In the genomic region with DNA sequence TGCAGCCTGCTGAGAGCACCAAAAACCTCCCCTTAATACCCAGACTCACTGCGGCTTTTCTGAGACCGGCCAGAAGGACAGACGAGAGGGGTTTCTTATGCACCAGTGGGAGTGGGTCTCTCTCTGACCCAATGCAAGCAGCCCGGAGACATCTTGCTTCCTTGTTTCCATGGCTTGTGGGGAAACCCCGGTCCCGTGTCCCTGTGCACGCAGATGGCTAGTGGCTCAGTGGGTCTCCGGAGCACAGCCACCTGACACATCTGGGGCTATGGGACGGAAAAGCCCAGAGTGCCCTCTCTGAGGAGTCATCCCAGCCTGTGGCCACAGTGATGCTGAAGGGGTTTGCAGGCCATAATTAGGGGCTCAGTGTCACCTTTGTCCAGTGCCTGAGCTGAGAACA, we compare ENCODE assay signal across 18 cellular contexts.
A peak's percentile ranks its signal among the peaks of the same experiment; 100 is the strongest.
DNase-seq lines count a peak whose midpoint lies in the region; TF ChIP-seq lines count a peak whose summit lies in the region.
"Had no signal": no experiment of that assay in that cellular context is flagged by ENCODE, and none has a peak within 500 bp of the region (broad histone marks: within the 10 kb centered on the region; RNA-seq: fewer than 3 reads in every experiment).

No MANE protein-coding gene starts in this region.

- H2AFZ ChIP-seq in trophoblast cell (ENCODE audit: insufficient read depth, low read length, poor library complexity) = no peak overlapping the region
- H2AFZ ChIP-seq in mesenchymal stem cell (ENCODE audit: low read depth, low read length) = no peak overlapping the region
- H2AFZ ChIP-seq: GM23248 had no signal

- H3K9me3 ChIP-seq in trophoblast cell (ENCODE audit: insufficient read depth, low read depth, low read length) = no peaks in the 10 kb centered on the region
- H3K9me3 ChIP-seq in mesenchymal stem cell (ENCODE audit: control insufficient read depth, low read length) = no peaks in the 10 kb centered on the region
- H3K9me3 ChIP-seq: BE2C had no signal

- H3K27me3 Mint-ChIP-seq in CD14-positive monocyte (ENCODE audit: low read depth in 3 of 3) = peaks cover 0 to 7% (median 3%) of the 10 kb centered on the region in 3 donors
- peaks cover 11% of the 10 kb centered on the region for H3K27me3 Mint-ChIP-seq in dendritic cell treated with granulocyte-macrophage colony-stimulating factor and Interleukin-4, amounts not matched to agents 40 ng/mL and 50 ng/mL, for 4 days
- H3K27me3 Mint-ChIP-seq in activated T-helper 1 cell treated with anti-CD3 and anti-CD28 coated beads, Interleukin-12 subunit alpha, Interleukin-12 subunit beta, Interleukin-2, Interleukin-4 antibody, amounts not matched to agents 30 ng/mL and 10 ng/mL and 1 ng/mL, durations not matched to agents 14 hours and 24 hours and 36 hours (ENCODE audit: insufficient read depth) = peaks cover 7% of the 10 kb centered on the region

- H2BK120ac ChIP-seq in trophoblast cell (ENCODE audit: insufficient read depth, low read length, poor library complexity) (no peak overlapping the region), mesenchymal stem cell (ENCODE audit: low read depth, low read length) (no peak overlapping the region)

- H3K4me3 Mint-ChIP-seq in CD14-positive monocyte = peak overlapping the region in 1 of 2 donors; percentile 35
- no peak overlapping the region for H3K4me3 Mint-ChIP-seq in dendritic cell treated with granulocyte-macrophage colony-stimulating factor and Interleukin-4, amounts not matched to agents 40 ng/mL and 50 ng/mL, for 4 days
- H3K4me3 Mint-ChIP-seq in activated T-helper 1 cell treated with anti-CD3 and anti-CD28 coated beads, Interleukin-12 subunit alpha, Interleukin-12 subunit beta, Interleukin-2, Interleukin-4 antibody, amounts not matched to agents 30 ng/mL and 10 ng/mL and 1 ng/mL, durations not matched to agents 14 hours and 24 hours and 36 hours = no peak overlapping the region
- H3K4me3 Mint-ChIP-seq: CD8-positive, alpha-beta T cell; HFFc6 had no signal

- no peak for TF ChIP-seq CTCF in CD14-positive monocyte (IDR thresholded peaks at IDR 0.05)

- H3K79me1 ChIP-seq in trophoblast cell (ENCODE audit: low read length) (no peaks in the 10 kb centered on the region), mesenchymal stem cell (replicated peaks; ENCODE audit: low read length, poor library complexity, severe bottlenecking) (no peaks in the 10 kb centered on the region)

- peaks cover 0 to 2% of the 10 kb centered on the region in 2 donors for H3K36me3 Mint-ChIP-seq in CD14-positive monocyte
- no peaks in the 10 kb centered on the region for H3K36me3 Mint-ChIP-seq in dendritic cell treated with granulocyte-macrophage colony-stimulating factor and Interleukin-4, amounts not matched to agents 40 ng/mL and 50 ng/mL, for 4 days (ENCODE audit: low read depth)
- no peaks in the 10 kb centered on the region for H3K36me3 Mint-ChIP-seq in activated T-helper 1 cell treated with anti-CD3 and anti-CD28 coated beads, Interleukin-12 subunit alpha, Interleukin-12 subunit beta, Interleukin-2, Interleukin-4 antibody, amounts not matched to agents 30 ng/mL and 10 ng/mL and 1 ng/mL, durations not matched to agents 14 hours and 24 hours and 36 hours (ENCODE audit: low read depth)
- H3K36me3 Mint-ChIP-seq: CD8-positive, alpha-beta T cell had no signal

- H2AK5ac ChIP-seq in trophoblast cell (ENCODE audit: low read length) (no peak overlapping the region), mesenchymal stem cell (ENCODE audit: low read length, severe bottlenecking) (no peak overlapping the region)

- H3K18ac ChIP-seq in trophoblast cell (ENCODE audit: low read length) (no peak overlapping the region), mesenchymal stem cell (ENCODE audit: low read depth in 1 of 2, low read length in 2 of 2) (no peak overlapping the region)

- H3K4me1 ChIP-seq in trophoblast cell (ENCODE audit: control insufficient read depth in 1 of 2, insufficient read depth in 2 of 2, low read length in 2 of 2) (no peaks in the 10 kb centered on the region), mesenchymal stem cell (ENCODE audit: control insufficient read depth, insufficient read depth, low read depth, low read length) (no peaks in the 10 kb centered on the region)

- H2BK5ac ChIP-seq in trophoblast cell (ENCODE audit: low read depth, low read length, poor library complexity) = no peak overlapping the region
- H2BK5ac ChIP-seq in mesenchymal stem cell (ENCODE audit: low read depth, low read length, poor library complexity, severe bottlenecking) = no peak overlapping the region

- no peak overlapping the region for H3K23ac ChIP-seq in trophoblast cell (ENCODE audit: low read length)
- H3K23ac ChIP-seq in mesenchymal stem cell (ENCODE audit: low read length in 2 of 2) = no peak overlapping the region

- no peak overlapping the region for H2BK12ac ChIP-seq in trophoblast cell (ENCODE audit: low read length)
- no peak overlapping the region for H2BK12ac ChIP-seq in mesenchymal stem cell (ENCODE audit: low read length in 2 of 2)

- intact Hi-C loops in CD14-positive monocyte (cut with micrococcal nuclease) = no loop called here
- intact Hi-C loops in dendritic cell treated with granulocyte-macrophage colony-stimulating factor and Interleukin-4, amounts not matched to agents 40 ng/mL and 50 ng/mL, for 4 days (cut with micrococcal nuclease) = loop anchor here (5.0 to 10.0 kb wide), 3 partner anchors 44 to 234 kb away; no protein-coding TSS in a partner anchor
- intact Hi-C loops in activated T-helper 1 cell treated with anti-CD3 and anti-CD28 coated beads, Interleukin-12 subunit alpha, Interleukin-12 subunit beta, Interleukin-2, Interleukin-4 antibody, amounts not matched to agents 30 ng/mL and 10 ng/mL and 1 ng/mL, durations not matched to agents 14 hours and 24 hours and 36 hours (cut with micrococcal nuclease) = no loop called here

- no peaks in the 10 kb centered on the region for H3K27me3 ChIP-seq in trophoblast cell (ENCODE audit: insufficient read depth, low read length)
- H3K27me3 ChIP-seq in mesenchymal stem cell (ENCODE audit: control insufficient read depth in 1 of 2, insufficient read depth in 1 of 2, low read length in 2 of 2) = peaks cover 0 to 78% of the 10 kb centered on the region in 2 experiments
- H3K27me3 ChIP-seq: BE2C had no signal

- DNase-seq in CD14-positive monocyte (ENCODE audit: low spot score) = peak; percentile 59
- peak; percentile 9 to 11 for DNase-seq in trophoblast cell
- no peak for DNase-seq in NCI-H524 treated with DMSO at 0.1 percent for 48 hours (lab: John Stamatoyannopoulos, UW)
- no peak for DNase-seq in activated T-helper 1 cell treated with anti-CD3 and anti-CD28 coated beads, Interleukin-12 subunit alpha, Interleukin-12 subunit beta, Interleukin-2, Interleukin-4 antibody, amounts not matched to agents 30 ng/mL and 10 ng/mL and 1 ng/mL, durations not matched to agents 14 hours and 24 hours and 36 hours (ENCODE audit: low spot score)
- no peak for DNase-seq in mesenchymal stem cell
- DNase-seq: BE2C; Calu3; CD8-positive, alpha-beta T cell; DND-41; EL; GM23248; H7; HFFc6; IMR-90 had no signal

- no peak overlapping the region for H3K4me2 ChIP-seq in trophoblast cell (ENCODE audit: low read length)
- no peak overlapping the region for H3K4me2 ChIP-seq in mesenchymal stem cell (ENCODE audit: low read length, poor library complexity, severe bottlenecking)

- peaks cover 77% of the 10 kb centered on the region for H3K4me1 Mint-ChIP-seq in CD14-positive monocyte
- peaks cover 82% of the 10 kb centered on the region for H3K4me1 Mint-ChIP-seq in dendritic cell treated with granulocyte-macrophage colony-stimulating factor and Interleukin-4, amounts not matched to agents 40 ng/mL and 50 ng/mL, for 4 days (ENCODE audit: low read depth)
- H3K4me1 Mint-ChIP-seq in activated T-helper 1 cell treated with anti-CD3 and anti-CD28 coated beads, Interleukin-12 subunit alpha, Interleukin-12 subunit beta, Interleukin-2, Interleukin-4 antibody, amounts not matched to agents 30 ng/mL and 10 ng/mL and 1 ng/mL, durations not matched to agents 14 hours and 24 hours and 36 hours (ENCODE audit: low read depth) = no peaks in the 10 kb centered on the region

- H3K9me3 Mint-ChIP-seq in CD14-positive monocyte = peaks cover 0 to 4% (median 0%) of the 10 kb centered on the region in 7 donors
- no peaks in the 10 kb centered on the region for H3K9me3 Mint-ChIP-seq in dendritic cell treated with granulocyte-macrophage colony-stimulating factor and Interleukin-4, amounts not matched to agents 40 ng/mL and 50 ng/mL, for 4 days
- no peaks in the 10 kb centered on the region for H3K9me3 Mint-ChIP-seq in activated T-helper 1 cell treated with anti-CD3 and anti-CD28 coated beads, Interleukin-12 subunit alpha, Interleukin-12 subunit beta, Interleukin-2, Interleukin-4 antibody, amounts not matched to agents 30 ng/mL and 10 ng/mL and 1 ng/mL, durations not matched to agents 14 hours and 24 hours and 36 hours
- H3K9me3 Mint-ChIP-seq: CD8-positive, alpha-beta T cell; HFFc6 had no signal

- H3K4ac ChIP-seq in trophoblast cell (ENCODE audit: low read depth, low read length) = no peak overlapping the region
- no peak overlapping the region for H3K4ac ChIP-seq in mesenchymal stem cell (ENCODE audit: low read depth in 1 of 2, low read length in 2 of 2)

- no peak overlapping the region for H3K4me3 ChIP-seq in trophoblast cell (ENCODE audit: low read depth, low read length)
- H3K4me3 ChIP-seq in mesenchymal stem cell (ENCODE audit: insufficient read depth in 1 of 2, low read depth in 1 of 2, low read length in 2 of 2) = no peak overlapping the region
- H3K4me3 ChIP-seq: GM12878, GM23248, K562 had no signal

- no peak overlapping the region for H2BK15ac ChIP-seq in mesenchymal stem cell (ENCODE audit: low read depth, poor library complexity, severe bottlenecking)

- H3K36me3 ChIP-seq in trophoblast cell (ENCODE audit: control insufficient read depth in 1 of 2, insufficient read depth in 2 of 2, low read length in 2 of 2) (no peaks in the 10 kb centered on the region), mesenchymal stem cell (ENCODE audit: control insufficient read depth in 1 of 2, insufficient read depth in 2 of 2, low read depth in 1 of 2, low read length in 2 of 2) (no peaks in the 10 kb centered on the region)
- H3K36me3 ChIP-seq: BE2C had no signal

- no peak overlapping the region for H4K8ac ChIP-seq in trophoblast cell (ENCODE audit: low read depth, low read length)
- H4K8ac ChIP-seq in mesenchymal stem cell (ENCODE audit: low read length) = no peak overlapping the region

- H3K27ac Mint-ChIP-seq in CD14-positive monocyte = peak overlapping the region in 5 of 7 donors; percentile 17 to 94 (median 87)
- H3K27ac Mint-ChIP-seq in dendritic cell treated with granulocyte-macrophage colony-stimulating factor and Interleukin-4, amounts not matched to agents 40 ng/mL and 50 ng/mL, for 4 days = peak overlapping the region; percentile 53
- no peak overlapping the region for H3K27ac Mint-ChIP-seq in activated T-helper 1 cell treated with anti-CD3 and anti-CD28 coated beads, Interleukin-12 subunit alpha, Interleukin-12 subunit beta, Interleukin-2, Interleukin-4 antibody, amounts not matched to agents 30 ng/mL and 10 ng/mL and 1 ng/mL, durations not matched to agents 14 hours and 24 hours and 36 hours
- H3K27ac Mint-ChIP-seq: CD8-positive, alpha-beta T cell; HFFc6 had no signal

- H3K27ac ChIP-seq in trophoblast cell (ENCODE audit: low read depth, low read length) (no peak overlapping the region), mesenchymal stem cell (ENCODE audit: low read length, poor library complexity, severe bottlenecking) (no peak overlapping the region)
- H3K27ac ChIP-seq: C4-2B, GM23248 had no signal

- H3K9ac ChIP-seq in trophoblast cell (ENCODE audit: low read length) = no peak overlapping the region
- no peak overlapping the region for H3K9ac ChIP-seq in mesenchymal stem cell (ENCODE audit: low read length)
- H3K9ac ChIP-seq: GM23248 had no signal

- no peak overlapping the region for H4K91ac ChIP-seq in trophoblast cell (ENCODE audit: low read depth, low read length)
- no peak overlapping the region for H4K91ac ChIP-seq in mesenchymal stem cell (ENCODE audit: low read length)

- WGBS in trophoblast cell (ENCODE audit: extremely low coverage, insufficient coverage, insufficient read length) = no CpG with 5 or more reads among the region's 9 CpGs
- 88% methylated on average over 9 of the region's 9 CpGs for WGBS in mesenchymal stem cell

- H4K12ac ChIP-seq in trophoblast cell (ENCODE audit: low read depth, low read length) = no peak overlapping the region

- H3K79me2 ChIP-seq in trophoblast cell (ENCODE audit: control insufficient read depth, insufficient read depth, low read length, poor library complexity) = no peaks in the 10 kb centered on the region

- no peak overlapping the region for H3K14ac ChIP-seq in trophoblast cell (ENCODE audit: low read length)
- no peak overlapping the region for H3K14ac ChIP-seq in mesenchymal stem cell (ENCODE audit: low read length in 2 of 2)

Comparison
In these comparisons a context has a peak if more than half of its experiments do, and no peak if none do; other contexts are left out.
1. DNase-seq: peak in CD14-positive monocyte (single experiment) and trophoblast cell (2 of 2); none in NCI-H524 treated with DMSO at 0.1 percent for 48 hours (single experiment), activated T-helper 1 cell treated with anti-CD3 and anti-CD28 coated beads, Interleukin-12 subunit alpha, Interleukin-12 subunit beta, Interleukin-2, Interleukin-4 antibody, amounts not matched to agents 30 ng/mL and 10 ng/mL and 1 ng/mL, durations not matched to agents 14 hours and 24 hours and 36 hours (single experiment) and mesenchymal stem cell (single experiment).